In genomic region chr7:143901360-143901709, GRCh38 we compare ENCODE assay signal across 8 cellular contexts. TPM values are rescaled to one million over a fixed set of nuclear protein-coding genes. Genes with fewer than 3 reads are reported as not detected.
DNase-seq lines count a peak whose midpoint lies in the region; ATAC-seq and TF ChIP-seq lines count a peak whose summit lies in the region.

No MANE protein-coding gene starts in this region.

- H3K36me3 ChIP-seq in hepatocyte (replicated peaks; ENCODE audit: insufficient read depth, low read depth): no peaks in the 10 kb centered on the region

- DNase-seq in DMS53 (lab: John Stamatoyannopoulos, UW) (peak; percentile 81), amniotic stem cell (lab: John Stamatoyannopoulos, UW) (peak; percentile 38), hepatocyte (ENCODE audit: low spot score) (peak; percentile 64), retinal pigment epithelial cell (ENCODE audit: low read depth) (no peak), foreskin melanocyte (no peak), GOT3 (lab: John Stamatoyannopoulos, UW) (no peak), 8988T (no peak)

- H4K20me1 ChIP-seq in hepatocyte (ENCODE audit: insufficient read depth, poor library complexity, severe bottlenecking): peaks cover 15% of the 10 kb centered on the region

- no peaks in the 10 kb centered on the region for H3K9me3 ChIP-seq in hepatocyte (ENCODE audit: low read depth)

- peaks cover 47% of the 10 kb centered on the region for H3K79me2 ChIP-seq in hepatocyte

- H3K27ac ChIP-seq in hepatocyte: peak overlapping the region; percentile 97

- TF ChIP-seq CTCF in hepatocyte (IDR thresholded peaks at IDR 0.05; ENCODE audit: poor library complexity) (no peak), retinal pigment epithelial cell (conservative IDR thresholded peaks at IDR 0.05; ENCODE audit: low read depth, low read length) (no peak)

- peak overlapping the region; percentile 55 for H2AFZ ChIP-seq in hepatocyte

- ATAC-seq in HG03558 (IDR thresholded peaks at IDR 0.05; ENCODE audit: extremely low read depth, unreplicated experiment): peak; percentile 18

- H3K4me2 ChIP-seq in hepatocyte: peak overlapping the region; percentile 75

- H3K9me2 ChIP-seq in hepatocyte (replicated peaks; ENCODE audit: insufficient read depth): no peaks in the 10 kb centered on the region

- H3K27me3 ChIP-seq in hepatocyte: no peaks in the 10 kb centered on the region

- H3K4me1 ChIP-seq in hepatocyte (ENCODE audit: insufficient read depth): peaks cover 30% of the 10 kb centered on the region

- 1% methylated on average over 13 of the region's 15 CpGs for WGBS in hepatocyte (ENCODE audit: low lambda C conversion rate, missing lambda C conversion rate)

- H3K4me3 ChIP-seq in hepatocyte (peak overlapping the region; percentile 64), retinal pigment epithelial cell (ENCODE audit: low read length) (peak overlapping the region; percentile 82)

RNA-seq across cellular contexts. Expression of gene TCAF1, which starts 0.6 kb away (rescaled TPM):
- total RNA-seq in hepatocyte: 118 and 121 TPM in 2 replicates
- 57.4 and 59.6 TPM in 2 replicates for polyA plus RNA-seq in hepatocyte

RNA-seq across cellular contexts. Expression of gene OR2F2, which starts 33.7 kb away (rescaled TPM):
- total RNA-seq in hepatocyte: not detected in 2 replicates
- not detected in 2 replicates for polyA plus RNA-seq in hepatocyte

RNA-seq across cellular contexts. Expression of gene OR2F1, which starts 53.3 kb away (rescaled TPM):
- total RNA-seq in hepatocyte: 0.04 TPM in 1 of 2 replicates, not detected in the other
- not detected in 2 replicates for polyA plus RNA-seq in hepatocyte

Comparison
In these comparisons a context has a peak if more than half of its experiments do, and no peak if none do; other contexts are left out.
1. DNase-seq: peak in DMS53 (single experiment), amniotic stem cell (single experiment) and hepatocyte (single experiment); none in retinal pigment epithelial cell (single experiment), foreskin melanocyte (single experiment), GOT3 (single experiment) and 8988T (single experiment).